In genomic region chr4:79284893-79285292, GRCh38 we compare ENCODE assay signal across 21 cellular contexts. TPM values are rescaled to one million over a fixed set of nuclear protein-coding genes. Genes with fewer than 3 reads are reported as not detected.
A peak's percentile ranks its signal among the peaks of the same experiment; 100 is the strongest.
DNase-seq lines count a peak whose midpoint lies in the region; ATAC-seq, FAIRE-seq and TF ChIP-seq lines count a peak whose summit lies in the region.
"Had no signal": no experiment of that assay in that cellular context is flagged by ENCODE, and none has a peak within 500 bp of the region (broad histone marks: within the 10 kb centered on the region; RNA-seq: fewer than 3 reads in every experiment).

No MANE protein-coding gene starts in this region.

- H4K5ac ChIP-seq in H1 (ENCODE audit: insufficient read length, low read depth, low read length) = no peak overlapping the region

- no peak for FAIRE-seq in H1 (lab: Jason Lieb, UNC)
- FAIRE-seq: GM12891, H54 had no signal

- no peak overlapping the region for H4K91ac ChIP-seq in H1 (replicated peaks; ENCODE audit: insufficient read length, low read length)

- no peak overlapping the region for H2BK12ac ChIP-seq in H1 (ENCODE audit: low read depth, low read length)

- peak; percentile 50 to 53 for TF ChIP-seq RAD21 in H1 (IDR thresholded peaks at IDR 0.05 in 1 of 2, conservative IDR thresholded peaks at IDR 0.05 in 1 of 2; ENCODE audit: low read depth in 2 of 2, low read length in 2 of 2)

- H3K27me3 ChIP-seq in H1 (replicated peaks in 1 of 4; ENCODE audit: control insufficient read depth in 3 of 4, extremely low read depth in 1 of 4, insufficient read depth in 3 of 4, low read length in 3 of 4) (no peaks in the 10 kb centered on the region), body of pancreas (no peaks in the 10 kb centered on the region)
- H3K27me3 ChIP-seq: BLaER1, SJCRH30 had no signal

- no peak overlapping the region for H3K18ac ChIP-seq in H1 (ENCODE audit: extremely low read depth, low read length)

- TF ChIP-seq POLR2A in H1 (IDR thresholded peaks at IDR 0.05; ENCODE audit: control extremely low read depth in 1 of 2, low read depth in 2 of 2, low read length in 2 of 2) (no peak), body of pancreas (IDR thresholded peaks at IDR 0.05) (no peak)

- H3K27me3 Mint-ChIP-seq in activated naive CD4-positive, alpha-beta T cell treated with anti-CD3 and anti-CD28 coated beads for 36 hours (ENCODE audit: low read depth) = no peaks in the 10 kb centered on the region

- no peak; a peak in 1 of 4 replicates for TF ChIP-seq CTCF in H1 (IDR thresholded peaks at IDR 0.05; ENCODE audit: control extremely low read depth in 1 of 3, insufficient read depth in 1 of 3, low read depth in 1 of 3, low read length in 3 of 3)
- TF ChIP-seq CTCF in body of pancreas (IDR thresholded peaks at IDR 0.05) = no peak

- no peak for TF ChIP-seq EP300 in H1 (IDR thresholded peaks at IDR 0.05; ENCODE audit: borderline replicate concordance in 1 of 2, low read depth in 2 of 2, low read length in 2 of 2)

- intact Hi-C loops in body of pancreas (cut with DNase I) = no loop called here
- intact Hi-C loops in activated naive CD4-positive, alpha-beta T cell treated with anti-CD3 and anti-CD28 coated beads for 36 hours (cut with micrococcal nuclease) = no loop called here

- no peak overlapping the region for H4K8ac ChIP-seq in H1 (ENCODE audit: extremely low read depth, insufficient read depth, low read length)

- no peak for ATAC-seq in body of pancreas
- ATAC-seq: CD8-positive, alpha-beta T cell had no signal

- H3K4me1 Mint-ChIP-seq in activated naive CD4-positive, alpha-beta T cell treated with anti-CD3 and anti-CD28 coated beads for 36 hours (ENCODE audit: low read depth) = no peaks in the 10 kb centered on the region

- 85% methylated on average over 1 of the region's 1 CpG; no CpG with 5 or more reads in 1 of the 2 experiments for WGBS in H1 (ENCODE audit: extremely low coverage in 1 of 2, insufficient coverage in 1 of 2, insufficient read length in 1 of 2, insufficient replicate concordance in 2 of 2, low coverage in 1 of 2, low lambda C conversion rate in 2 of 2, missing lambda C conversion rate in 1 of 2), 2 experiments
- 79 to 91% methylated on average over 1 of the region's 1 CpG for whole genome bisulfite sequencing in body of pancreas, 2 donors

- no peaks in the 10 kb centered on the region for H3K79me1 ChIP-seq in H1 (ENCODE audit: low read depth, low read length)

- H2BK15ac ChIP-seq in H1 (ENCODE audit: low read length) = no peak overlapping the region

- H3K9me3 ChIP-seq in H1 (ENCODE audit: insufficient read depth in 2 of 2, low read depth in 1 of 2, low read length in 1 of 2) = no peaks in the 10 kb centered on the region
- no peaks in the 10 kb centered on the region for H3K9me3 ChIP-seq in body of pancreas
- H3K9me3 ChIP-seq: BLaER1, SJCRH30 had no signal

- no peaks in the 10 kb centered on the region for H4K20me1 ChIP-seq in H1 (replicated peaks in 1 of 2; ENCODE audit: control insufficient read depth in 1 of 2, insufficient read depth in 2 of 2, low read length in 2 of 2)
- H4K20me1 ChIP-seq: BLaER1 had no signal

- H3K36me3 ChIP-seq in H1 (ENCODE audit: control insufficient read depth in 2 of 4, insufficient read depth in 4 of 4, low read length in 3 of 4) = no peaks in the 10 kb centered on the region
- no peaks in the 10 kb centered on the region for H3K36me3 ChIP-seq in body of pancreas (replicated peaks in 1 of 2; ENCODE audit: insufficient read depth in 1 of 2, low read depth in 2 of 2)
- H3K36me3 ChIP-seq: BLaER1, SJCRH30 had no signal

- no peak overlapping the region for H3K4me3 Mint-ChIP-seq in activated naive CD4-positive, alpha-beta T cell treated with anti-CD3 and anti-CD28 coated beads for 36 hours
- H3K4me3 Mint-ChIP-seq: CD8-positive, alpha-beta T cell had no signal

- no peak overlapping the region for H3K4me2 ChIP-seq in H1 (ENCODE audit: insufficient read depth in 1 of 2, low read depth in 2 of 2, low read length in 2 of 2)
- H3K4me2 ChIP-seq: BLaER1, KMS-11 had no signal

- H3K4me3 ChIP-seq in H1 (ENCODE audit: extremely low read depth in 1 of 4, insufficient read depth in 2 of 4, low read depth in 3 of 4, low read length in 4 of 4) = no peak overlapping the region
- no peak overlapping the region for H3K4me3 ChIP-seq in body of pancreas
- H3K4me3 ChIP-seq: BLaER1, SJCRH30 had no signal

- no peak overlapping the region for H3K9ac ChIP-seq in H1 (replicated peaks in 1 of 4; ENCODE audit: extremely low read depth in 1 of 4, low read depth in 3 of 4, low read length in 3 of 4)
- H3K9ac ChIP-seq: BLaER1, KMS-11 had no signal

- no peak overlapping the region for H2AK5ac ChIP-seq in H1 (ENCODE audit: low read depth, low read length)

- H3K27ac ChIP-seq in H1 (ENCODE audit: low read depth, low read length) (no peak overlapping the region), body of pancreas (no peak overlapping the region)
- H3K27ac ChIP-seq: BLaER1, KMS-11, SJCRH30 had no signal

- POLR2A ChIA-PET in H1 (lab: Charles Lee; ENCODE audit: partially characterized antibody) = no interaction called here

- H3K4ac ChIP-seq in H1 (replicated peaks; ENCODE audit: insufficient read length, low read depth, low read length) = no peak overlapping the region

- H3K56ac ChIP-seq in H1 (replicated peaks; ENCODE audit: insufficient read length, low read depth, low read length) = no peak overlapping the region

- H2BK120ac ChIP-seq in H1 (replicated peaks; ENCODE audit: low read depth, low read length) = no peak overlapping the region

- H3K4me1 ChIP-seq in H1 (replicated peaks in 1 of 4; ENCODE audit: control insufficient read depth in 3 of 4, insufficient read depth in 4 of 4, low read length in 3 of 4) = no peaks in the 10 kb centered on the region
- H3K4me1 ChIP-seq in body of pancreas = no peaks in the 10 kb centered on the region
- H3K4me1 ChIP-seq: BLaER1, SJCRH30 had no signal

- no peak overlapping the region for H2BK20ac ChIP-seq in H1 (ENCODE audit: low read length)

- H3K23me2 ChIP-seq in H1 (ENCODE audit: low read depth, low read length) = no peaks in the 10 kb centered on the region

- peak; percentile 37 for DNase-seq in NCI-H748 (lab: John Stamatoyannopoulos, UW; ENCODE audit: unreplicated experiment)
- DNase-seq in NCI-H748 treated with DMSO at 0.1 percent for 48 hours (lab: John Stamatoyannopoulos, UW) = no peak
- peak; percentile 16 for DNase-seq in NCI-H1694 (lab: John Stamatoyannopoulos, UW)
- DNase-seq in H1 (ENCODE audit: low read depth in 1 of 2, low spot score in 2 of 2) = no peak
- peak; percentile 24 for DNase-seq in renal cortical epithelial cell (ENCODE audit: low read depth)
- no peak for DNase-seq in body of pancreas
- no peak for DNase-seq in activated naive CD4-positive, alpha-beta T cell treated with anti-CD3 and anti-CD28 coated beads for 36 hours
- no peak for DNase-seq in activated effector memory CD4-positive, alpha-beta T cell treated with anti-CD3 and anti-CD28 coated beads, Interleukin-2, amount 50 U/mL, for 16 hours
- DNase-seq: CD8-positive, alpha-beta T cell; GF-D8; NCI-H1092; NCI-H2029 treated with DMSO at 0.1 percent for 48 hours; NCI-H226; NCI-H526; SJCRH30; SW 1271 had no signal

- H3K79me2 ChIP-seq in H1 (ENCODE audit: control insufficient read depth in 1 of 2, insufficient read depth in 2 of 2, low read length in 2 of 2) = no peaks in the 10 kb centered on the region

- no peak overlapping the region for H3K23ac ChIP-seq in H1 (ENCODE audit: insufficient read length)

- H3K36me3 Mint-ChIP-seq in activated naive CD4-positive, alpha-beta T cell treated with anti-CD3 and anti-CD28 coated beads for 36 hours (ENCODE audit: low read depth) = no peaks in the 10 kb centered on the region
- H3K36me3 Mint-ChIP-seq: CD8-positive, alpha-beta T cell had no signal

- CTCF ChIA-PET in H1 (lab: Charles Lee; ENCODE audit: partially characterized antibody) = no interaction called here
- CTCF ChIA-PET in activated naive CD4-positive, alpha-beta T cell treated with anti-CD3 and anti-CD28 coated beads for 36 hours (lab: Charles Lee) = no interaction called here

- no peak overlapping the region for H3K27ac Mint-ChIP-seq in activated naive CD4-positive, alpha-beta T cell treated with anti-CD3 and anti-CD28 coated beads for 36 hours
- H3K27ac Mint-ChIP-seq: CD8-positive, alpha-beta T cell had no signal

- H3K9me3 Mint-ChIP-seq in activated naive CD4-positive, alpha-beta T cell treated with anti-CD3 and anti-CD28 coated beads for 36 hours = no peaks in the 10 kb centered on the region
- H3K9me3 Mint-ChIP-seq: CD8-positive, alpha-beta T cell had no signal

- H2AFZ ChIP-seq in H1 (ENCODE audit: low read length) = no peak overlapping the region

- no peak overlapping the region for H3K14ac ChIP-seq in H1 (ENCODE audit: insufficient read length)

- no peak overlapping the region for H2BK5ac ChIP-seq in H1 (ENCODE audit: low read depth, low read length)

TF ChIP-seq in H1, 55 proteins besides CTCF, POLR2A, EP300 and RAD21:
- TF ChIP-seq TEAD4 (IDR thresholded peaks at IDR 0.05; ENCODE audit: low read depth, low read length) (no peak), GABPA (IDR thresholded peaks at IDR 0.05; ENCODE audit: borderline replicate concordance, insufficient read depth, low read length) (no peak), JUN (IDR thresholded peaks at IDR 0.05; ENCODE audit: low read depth, low read length) (no peak)

RNA-seq across cellular contexts. Expression of gene NAA11, which starts 41.0 kb away (rescaled TPM):
- not detected in 2 replicates for total RNA-seq in H1 (2021; fragmentation: NEBNext Ultra II Directional; extraction: Animal tissue kit (Norgen Biotek cat#: 25700))
- polyA plus RNA-seq in H1 (2011; rRNA removed) = not detected in 2 replicates
- polyA plus RNA-seq in H1 (2011; cell fraction: cytosol; rRNA removed) = not detected
- not detected for polyA plus RNA-seq in H1 (2011; cell fraction: nucleus; rRNA removed)
- polyA plus RNA-seq in H1 (2012, experiment 1 of 2) = not detected in 4 replicates
- not detected for polyA plus RNA-seq in H1 (2012, experiment 2 of 2)
- not detected for polyA plus RNA-seq in H1 (2013, experiment 1 of 2)
- polyA plus RNA-seq in H1 (2013, experiment 2 of 2) = not detected
- polyA minus RNA-seq in H1 (2011; rRNA and poly(A)+ RNA removed) = not detected in 2 replicates
- not detected for polyA minus RNA-seq in H1 (2011; cell fraction: cytosol; rRNA and poly(A)+ RNA removed)
- polyA minus RNA-seq in H1 (2011; cell fraction: nucleus; rRNA and poly(A)+ RNA removed) = not detected
- total RNA-seq in renal cortical epithelial cell (not detected in 2 replicates), body of pancreas (not detected)
- not detected for total RNA-seq in activated naive CD4-positive, alpha-beta T cell treated with anti-CD3 and anti-CD28 coated beads for 36 hours
- total RNA-seq: CD8-positive, alpha-beta T cell; MCF 10A had no signal

Comparison
In these comparisons a context has a peak if more than half of its experiments do, and no peak if none do; other contexts are left out.
1. DNase-seq: peak in NCI-H748 (single experiment), NCI-H1694 (single experiment) and renal cortical epithelial cell (single experiment); none in NCI-H748 treated with DMSO at 0.1 percent for 48 hours (single experiment), H1 (0 of 2), body of pancreas (0 of 4), activated naive CD4-positive, alpha-beta T cell treated with anti-CD3 and anti-CD28 coated beads for 36 hours (single experiment) and activated effector memory CD4-positive, alpha-beta T cell treated with anti-CD3 and anti-CD28 coated beads, Interleukin-2, amount 50 U/mL, for 16 hours (single experiment).